29 cellular contexts compared by ENCODE assay signal in the genomic region with DNA sequence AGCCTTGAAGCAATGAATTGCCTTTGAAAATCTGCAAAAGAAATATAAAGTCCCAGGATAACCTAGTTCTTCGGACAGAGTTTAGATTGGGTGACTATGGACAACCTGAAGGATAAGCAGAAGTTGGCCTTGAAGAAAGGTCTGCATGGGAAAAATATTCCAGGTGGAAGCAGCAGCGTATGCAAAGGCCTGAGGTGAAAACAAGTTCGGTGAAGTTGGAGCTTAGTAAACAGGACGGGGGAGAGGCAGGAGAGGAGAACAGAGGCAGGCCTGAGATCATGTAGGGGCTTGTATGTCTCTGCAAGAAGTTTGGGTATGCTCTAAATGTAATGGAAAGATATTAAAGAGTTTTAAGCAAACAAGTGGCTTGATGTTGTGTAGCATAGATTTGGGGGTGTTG.
"Had no signal": no experiment of that assay in that cellular context is flagged by ENCODE, and none has a peak within 500 bp of the region (broad histone marks: within the 10 kb centered on the region; RNA-seq: fewer than 3 reads in every experiment).

No MANE protein-coding gene starts in this region.

- H3K9me3 ChIP-seq: colonic mucosa, esophagus squamous epithelium, heart right ventricle, lower lobe of right lung, mucosa of descending colon, neutrophil, right atrium auricular region, suprapubic skin, transverse colon, upper lobe of right lung, vagina had no signal

- H2AFZ ChIP-seq: parathyroid adenoma had no signal

- H3K36me3 ChIP-seq: colonic mucosa, esophagus squamous epithelium, heart right ventricle, lower lobe of right lung, neutrophil, right atrium auricular region, suprapubic skin, transverse colon, upper lobe of right lung, vagina had no signal

- H3K4me2 ChIP-seq: smooth muscle cell had no signal

- ATAC-seq: heart right ventricle; left ventricle myocardium superior; lower lobe of right lung; mucosa of descending colon; natural killer cell treated with Interleukin-12 subunit alpha and Interleukin-12 subunit beta and Interleukin-15 and Interleukin-18, amount 100 ng/mL, for 72 hours; sciatic nerve; stimulated activated naive CD8-positive, alpha-beta T cell treated with anti-CD3 and anti-CD28 coated beads, Interleukin-15, amount 100 ng/mL, for 72 hours; upper lobe of right lung had no signal

- H3K4me3 ChIP-seq: colonic mucosa, esophagus squamous epithelium, heart right ventricle, lower lobe of right lung, mucosa of descending colon, right atrium auricular region, smooth muscle cell, suprapubic skin, transverse colon, upper lobe of right lung, vagina had no signal

- DNase-seq: colonic mucosa; effector CD8-positive, alpha-beta T cell; endodermal cell; esophagus squamous epithelium; foreskin melanocyte; glutamatergic neuron; heart right ventricle; hippocampal formation; left ventricle myocardium superior; lower lobe of right lung; mucosa of descending colon; naive B cell; stimulated activated CD4-positive, alpha-beta T cell treated with anti-CD3 and anti-CD28 coated beads, Interleukin-12 subunit alpha, Interleukin-12 subunit beta, amount 100 ng/mL, for 4 hours; stimulated activated CD4-positive, alpha-beta T cell treated with anti-CD3 and anti-CD28 coated beads, Interleukin-1b, Interleukin-23, amount 100 ng/mL, for 48 hours; stimulated activated CD4-positive, alpha-beta T cell treated with anti-CD3 and anti-CD28 coated beads, Interleukin-4, amount 100 ng/mL, for 1 hour; stimulated activated CD8-positive, alpha-beta memory T cell treated with anti-CD3 and anti-CD28 coated beads, Interleukin-4, amount 100 ng/mL, for 48 hours; stimulated activated naive CD4-positive, alpha-beta T cell; stimulated activated naive CD8-positive, alpha-beta T cell treated with anti-CD3 and anti-CD28 coated beads, Interleukin-15, amount 100 ng/mL, for 72 hours; transverse colon; upper lobe of right lung had no signal

- H3K79me2 ChIP-seq: parathyroid adenoma had no signal

- H3K27ac ChIP-seq: colonic mucosa, heart right ventricle, lower lobe of right lung, neutrophil, parathyroid adenoma, right atrium auricular region, suprapubic skin, transverse colon, upper lobe of right lung, vagina had no signal

- H3K4me1 ChIP-seq: colonic mucosa, lower lobe of right lung, parathyroid adenoma, right atrium auricular region, transverse colon, upper lobe of right lung, vagina had no signal

- FAIRE-seq: islet of Langerhans had no signal

- H3K27me3 ChIP-seq: colonic mucosa, esophagus squamous epithelium, heart right ventricle, neutrophil, right atrium auricular region, suprapubic skin, transverse colon, upper lobe of right lung, vagina had no signal

- H3K9ac ChIP-seq: parathyroid adenoma had no signal
